ENCODE assay signal across 37 cellular contexts in the genomic region with DNA sequence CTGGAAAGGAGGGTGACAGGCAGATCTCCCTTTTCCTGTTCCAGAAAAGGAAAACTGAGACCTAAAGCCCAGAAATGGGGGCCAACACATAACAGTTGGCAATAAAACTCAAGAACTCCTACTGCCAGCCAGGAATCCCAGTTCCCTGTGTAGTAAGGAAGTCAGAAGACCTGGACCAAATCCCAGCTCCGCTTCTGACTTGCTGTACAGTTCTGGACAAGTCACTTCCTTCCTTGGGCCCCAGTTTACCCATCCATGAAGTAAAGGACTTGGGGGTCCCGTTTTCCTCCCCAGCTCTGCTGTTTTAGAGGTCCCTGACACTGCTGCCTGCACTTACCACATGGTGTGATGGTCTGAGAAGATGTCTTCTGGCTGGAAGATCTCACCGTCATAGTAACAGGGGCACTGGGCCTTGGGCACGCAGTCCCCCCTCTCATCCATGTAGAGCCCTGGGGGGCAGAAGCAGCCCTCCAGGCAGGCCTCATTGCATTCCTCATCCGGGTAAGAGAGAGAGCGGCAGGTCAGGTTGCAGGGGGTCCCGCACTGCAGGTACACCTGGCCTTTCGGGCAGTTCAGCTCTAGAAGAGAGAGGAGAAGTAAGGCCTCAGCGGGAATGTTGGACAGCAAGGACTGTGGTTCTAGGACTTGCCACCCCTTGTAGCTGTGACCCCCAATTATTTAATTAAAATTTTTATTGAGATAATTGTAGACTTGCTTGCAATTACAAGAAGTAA.
"Had no signal": no experiment of that assay in that cellular context is flagged by ENCODE, and none has a peak within 500 bp of the region (broad histone marks: within the 10 kb centered on the region; RNA-seq: fewer than 3 reads in every experiment).

No MANE protein-coding gene starts in this region.

- H3K27ac ChIP-seq: breast epithelium, KMS-11, Peyer's patch, VCaP had no signal

- DNase-seq: activated B cell treated with CpG ODN at 0.5 μM for 24 hours; activated CD4-positive, alpha-beta memory T cell treated with anti-CD3 and anti-CD28 coated beads for 36 hours; activated CD4-positive, alpha-beta T cell treated with anti-CD3 and anti-CD28 coated beads for 4 hours; activated CD4-positive, alpha-beta T cell treated with anti-CD3 and anti-CD28 coated beads, Interleukin-2, amount 50 U/mL, for 1 hour; activated CD4-positive, CD25-positive, alpha-beta regulatory T cell treated with anti-CD3 and anti-CD28 coated beads, Interleukin-2, amount 50 U/mL, for 72 hours; activated CD8-positive, alpha-beta memory T cell treated with anti-CD3 and anti-CD28 coated beads, Interleukin-2, amount 50 U/mL, for 4 hours; activated gamma-delta T cell treated with Interleukin-2 at 50 U/mL for 16 hours; activated naive CD4-positive, alpha-beta T cell treated with anti-CD3 and anti-CD28 coated beads for 36 hours; activated T-cell treated with anti-CD3 and anti-CD28 coated beads for 4 hours; activated T-cell treated with anti-CD3 and anti-CD28 coated beads, Interleukin-2, amount 50 U/mL, for 4 hours; amygdala; MM.1S; MV-4-11; NCI-H1092; NCI-H1436 treated with DMSO at 0.1 percent for 48 hours; NCI-H187; NCI-H2029 treated with DMSO at 0.1 percent for 48 hours; NCI-H2107; NCI-H2171; NCI-H510A; NCI-H526; NCI-H748 treated with DMSO at 0.1 percent for 48 hours; NK-92 treated with Interleukin-12 subunit alpha and Interleukin-12 subunit beta, amount 100 ng/mL, for 24 hours; PC-3; Peyer's patch; RPMI8226; SIG-M5; T-helper 1 cell; T-helper 2 cell; T-helper 9 cell had no signal

- H3K4me1 ChIP-seq: breast epithelium had no signal

- H3K4me1 Mint-ChIP-seq: activated B cell treated with CpG ODN at 0.5 μM for 24 hours had no signal

- H3K27me3 ChIP-seq: ascending aorta, Peyer's patch had no signal

- H3K36me3 Mint-ChIP-seq: activated CD4-positive, alpha-beta memory T cell treated with anti-CD3 and anti-CD28 coated beads for 36 hours; activated naive CD8-positive, alpha-beta T cell had no signal

- ATAC-seq: activated T-cell treated with anti-CD3 and anti-CD28 coated beads, Interleukin-2, amount 50 U/mL, for 4 hours; PC-3; SK-N-SH treated with all-trans-retinoic acid at 6 μM for 48 hours had no signal

- H3K4me2 ChIP-seq: KMS-11 had no signal

- H3K27ac Mint-ChIP-seq: activated B cell treated with CpG ODN at 0.5 μM for 24 hours; activated CD4-positive, alpha-beta memory T cell treated with anti-CD3 and anti-CD28 coated beads for 36 hours; activated naive CD4-positive, alpha-beta T cell treated with anti-CD3 and anti-CD28 coated beads for 36 hours; activated naive CD8-positive, alpha-beta T cell; activated T-helper 1 cell treated with anti-CD3 and anti-CD28 coated beads, Interleukin-12 subunit alpha, Interleukin-12 subunit beta, Interleukin-2, Interleukin-4 antibody, amounts not matched to agents 30 ng/mL and 10 ng/mL and 1 ng/mL, durations not matched to agents 14 hours and 24 hours and 36 hours had no signal

- H3K27me3 Mint-ChIP-seq: activated naive CD8-positive, alpha-beta T cell had no signal

- H3K9me3 Mint-ChIP-seq: activated B cell treated with CpG ODN at 0.5 μM for 24 hours; activated CD4-positive, alpha-beta memory T cell treated with anti-CD3 and anti-CD28 coated beads for 36 hours; activated naive CD4-positive, alpha-beta T cell treated with anti-CD3 and anti-CD28 coated beads for 36 hours; activated T-cell treated with anti-CD3 and anti-CD28 coated beads, Interleukin-2, amount 50 U/mL, for 4 hours; activated T-helper 1 cell treated with anti-CD3 and anti-CD28 coated beads, Interleukin-12 subunit alpha, Interleukin-12 subunit beta, Interleukin-2, Interleukin-4 antibody, amounts not matched to agents 30 ng/mL and 10 ng/mL and 1 ng/mL, durations not matched to agents 14 hours and 24 hours and 36 hours had no signal

- H3K36me3 ChIP-seq: ascending aorta, breast epithelium, Peyer's patch had no signal

- H3K9me3 ChIP-seq: ascending aorta, breast epithelium, Peyer's patch had no signal

- H3K4me3 Mint-ChIP-seq: activated B cell treated with CpG ODN at 0.5 μM for 24 hours; activated CD4-positive, alpha-beta memory T cell treated with anti-CD3 and anti-CD28 coated beads for 36 hours; activated naive CD4-positive, alpha-beta T cell treated with anti-CD3 and anti-CD28 coated beads for 36 hours; activated naive CD8-positive, alpha-beta T cell; activated T-cell treated with anti-CD3 and anti-CD28 coated beads, Interleukin-2, amount 50 U/mL, for 4 hours; activated T-helper 1 cell treated with anti-CD3 and anti-CD28 coated beads, Interleukin-12 subunit alpha, Interleukin-12 subunit beta, Interleukin-2, Interleukin-4 antibody, amounts not matched to agents 30 ng/mL and 10 ng/mL and 1 ng/mL, durations not matched to agents 14 hours and 24 hours and 36 hours had no signal

- H3K4me3 ChIP-seq: ascending aorta, breast epithelium, Peyer's patch had no signal

- H3K9ac ChIP-seq: KMS-11 had no signal
